9 cellular contexts compared by ENCODE assay signal in genomic region chr17:740240-741055, GRCh38. TPM values are rescaled to one million over a fixed set of nuclear protein-coding genes. Genes with fewer than 3 reads are reported as not detected.
DNase-seq lines count a peak whose midpoint lies in the region; ATAC-seq and TF ChIP-seq lines count a peak whose summit lies in the region.
"Had no signal": no experiment of that assay in that cellular context is flagged by ENCODE, and none has a peak within 500 bp of the region (broad histone marks: within the 10 kb centered on the region; RNA-seq: fewer than 3 reads in every experiment).

No MANE protein-coding gene starts in this region.

- H3K4me2 ChIP-seq in GM23338: no peak overlapping the region

- no TSS peak for BruUV-seq in MCF 10A (replicated peaks; lab: Mats Ljungman, UMichigan)

- H3K27ac Mint-ChIP-seq in T-helper 17 cell: peak overlapping the region; percentile 90
- H3K27ac Mint-ChIP-seq in naive B cell: peak overlapping the region; percentile 90 to 96 (median 92)
- H3K27ac Mint-ChIP-seq in GM23338: no peak overlapping the region
- H3K27ac Mint-ChIP-seq in MCF 10A (ENCODE audit: low read depth, unreplicated experiment): no peak overlapping the region

- intact Hi-C loops in MCF 10A (cut with micrococcal nuclease): no loop called here

- peaks cover 10% of the 10 kb centered on the region for H4K20me1 ChIP-seq in GM23338 (replicated peaks; ENCODE audit: insufficient read depth)

- POLR2A ChIA-PET in MCF 10A (lab: Yijun Ruan, JAX): interaction anchor here (1.1 to 3.0 kb wide), 2 partner anchors 10 to 12 kb away, joined by 3 to 6 read pairs; no protein-coding TSS in a partner anchor

- H3F3A ChIP-seq in GM23338 (replicated peaks; ENCODE audit: low read depth): 0 out of 2 replicates have a peak, but pooled peaks cover 22% of the 10 kb centered on the region

- H3K9me2 ChIP-seq in GM23338 (ENCODE audit: insufficient read depth): no peaks in the 10 kb centered on the region

- H3K4me1 ChIP-seq in GM23338 (ENCODE audit: insufficient read depth): no peaks in the 10 kb centered on the region
- H3K4me1 ChIP-seq: body of pancreas had no signal

- H2AFZ ChIP-seq in GM23338: no peak overlapping the region

- ATAC-seq in GM19023 (IDR thresholded peaks at IDR 0.05; ENCODE audit: unreplicated experiment): peak; percentile 76
- ATAC-seq in HG02943 (IDR thresholded peaks at IDR 0.05; ENCODE audit: low read depth, unreplicated experiment): peak; percentile 61
- peak; percentile 83 for ATAC-seq in T-helper 17 cell
- peak; percentile 93 to 95 for ATAC-seq in naive B cell (ENCODE audit: low read depth in 2 of 2)
- no peak for ATAC-seq in GM23338
- ATAC-seq: body of pancreas had no signal

- peaks cover 8% of the 10 kb centered on the region for H3K4me1 Mint-ChIP-seq in T-helper 17 cell
- peaks cover 12 to 23% (median 14%) of the 10 kb centered on the region in 3 donors for H3K4me1 Mint-ChIP-seq in naive B cell
- no peaks in the 10 kb centered on the region for H3K4me1 Mint-ChIP-seq in GM23338
- no peaks in the 10 kb centered on the region for H3K4me1 Mint-ChIP-seq in MCF 10A (ENCODE audit: insufficient read depth, unreplicated experiment)

- H3K4me3 Mint-ChIP-seq in T-helper 17 cell: peak overlapping the region; percentile 33
- peak overlapping the region; percentile 30 to 76 (median 62) for H3K4me3 Mint-ChIP-seq in naive B cell
- no peak overlapping the region for H3K4me3 Mint-ChIP-seq in GM23338
- no peak overlapping the region for H3K4me3 Mint-ChIP-seq in MCF 10A (ENCODE audit: unreplicated experiment)

- H3K27ac ChIP-seq in GM23338 (ENCODE audit: low read depth): no peak overlapping the region
- H3K27ac ChIP-seq: body of pancreas had no signal

- H3K4me3 ChIP-seq in GM23338: no peak overlapping the region
- H3K4me3 ChIP-seq: body of pancreas had no signal

- peaks cover 7% of the 10 kb centered on the region for H3K79me2 ChIP-seq in GM23338 (replicated peaks; ENCODE audit: insufficient read depth)

- H3K27me3 Mint-ChIP-seq in T-helper 17 cell (no peaks in the 10 kb centered on the region), naive B cell (no peaks in the 10 kb centered on the region), GM23338 (ENCODE audit: insufficient read depth, low read depth, poor library complexity) (peaks cover 4% of the 10 kb centered on the region), MCF 10A (ENCODE audit: insufficient read depth, unreplicated experiment) (no peaks in the 10 kb centered on the region)

- no peak for DNase-seq in T-helper 17 cell
- DNase-seq in naive B cell: peak; percentile 84
- no peak for DNase-seq in GM23338 (ENCODE audit: low spot score)
- DNase-seq in MCF 10A (ENCODE audit: unreplicated experiment): no peak
- no peak for DNase-seq in activated CD4-positive, CD25-positive, alpha-beta regulatory T cell treated with anti-CD3 and anti-CD28 coated beads, Interleukin-2, amount 50 U/mL, for 72 hours
- DNase-seq in H4 (ENCODE audit: low spot score): no peak

- no peak for TF ChIP-seq CTCF in GM23338 (conservative IDR thresholded peaks at IDR 0.05; ENCODE audit: low read depth in 2 of 2)
- TF ChIP-seq CTCF in MCF 10A (IDR thresholded peaks at IDR 0.05; ENCODE audit: unreplicated experiment): no peak

- H3K9me3 ChIP-seq in T-helper 17 cell (ENCODE audit: control insufficient read depth, low read length, poor library complexity, severe bottlenecking): no peaks in the 10 kb centered on the region
- H3K9me3 ChIP-seq: body of pancreas had no signal

- CTCF ChIA-PET in MCF 10A (lab: Yijun Ruan, JAX): no interaction called here

- H3K27me3 ChIP-seq in GM23338 (ENCODE audit: insufficient read depth): no peaks in the 10 kb centered on the region
- H3K27me3 ChIP-seq: body of pancreas had no signal

- no peaks in the 10 kb centered on the region for H3K9me3 Mint-ChIP-seq in naive B cell
- H3K9me3 Mint-ChIP-seq in GM23338: no peaks in the 10 kb centered on the region; the same call in 2 of the 3 replicates
- H3K9me3 Mint-ChIP-seq in MCF 10A (ENCODE audit: unreplicated experiment): no peaks in the 10 kb centered on the region

- H3K36me3 ChIP-seq in GM23338 (ENCODE audit: insufficient read depth): peaks cover 26% of the 10 kb centered on the region

- H3K36me3 Mint-ChIP-seq in T-helper 17 cell (ENCODE audit: low read depth) (no peaks in the 10 kb centered on the region), naive B cell (no peaks in the 10 kb centered on the region), GM23338 (ENCODE audit: low read depth) (peaks cover 87% of the 10 kb centered on the region), MCF 10A (ENCODE audit: insufficient read depth, unreplicated experiment) (peaks cover 73% of the 10 kb centered on the region)

TF ChIP-seq in GM23338, 12 proteins besides CTCF, POLR2A, EP300 and RAD21 (continues in another document):
- TF ChIP-seq ZNF114 (CRISPR knock-in tag; IDR thresholded peaks at IDR 0.05): no peak
- no peak for TF ChIP-seq CREB1 (CRISPR knock-in tag; IDR thresholded peaks at IDR 0.05; ENCODE audit: low read depth)

RNA-seq across cellular contexts. Expression of gene TLCD3A, which starts 8.1 kb away (rescaled TPM):
- total RNA-seq in T-helper 17 cell (1 to 10 TPM in 1 of 2 donors, under 1 TPM in 1; 0.85 to 1.8 TPM), MCF 10A (2022) (28.4 and 31.6 TPM in 2 replicates)
- polyA plus RNA-seq in naive B cell (ENCODE audit: low read depth in 6 of 6) (under 1 TPM in 4 of 6 donors, not detected in 2; 0.10 to 0.64 (median 0.38) TPM), GM23338 (2016; fragmentation: Nextera tagmentation; extraction: Ambion mirVana) (10.3 and 11.4 TPM in 2 replicates)
- 14.5 and 21.1 TPM in 2 replicates for total RNA-seq in GM23338 (2014; rRNA removed; shearing (Covaris generic))
- 42.5 and 51.4 TPM in 2 replicates for total RNA-seq in H4 (2014; rRNA removed; shearing (Covaris generic))

RNA-seq across cellular contexts. Expression of gene GEMIN4, which starts 11.6 kb away (rescaled TPM):
- total RNA-seq in T-helper 17 cell: 10 to 100 TPM; 11.5 to 13.4 TPM
- 10 to 100 TPM; 22.8 to 37.8 (median 26.2) TPM for polyA plus RNA-seq in naive B cell (ENCODE audit: low read depth in 6 of 6)
- total RNA-seq in GM23338 (2014; rRNA removed; shearing (Covaris generic)): 42.4 and 45.0 TPM in 2 replicates
- 14.1 and 14.5 TPM in 2 replicates for polyA plus RNA-seq in GM23338 (2016; fragmentation: Nextera tagmentation; extraction: Ambion mirVana)
- total RNA-seq in MCF 10A (2022): 19.5 and 24.1 TPM in 2 replicates
- total RNA-seq in H4 (2014; rRNA removed; shearing (Covaris generic)): 10.8 and 17.5 TPM in 2 replicates

RNA-seq across cellular contexts. Expression of gene VPS53, which starts 25.8 kb away (rescaled TPM):
- 10 to 100 TPM; 57.8 to 80.7 TPM for total RNA-seq in T-helper 17 cell
- 10 to 100 TPM in 3 of 6 donors, 1 to 10 TPM in 3; 5.4 to 16.9 (median 10.4) TPM for polyA plus RNA-seq in naive B cell (ENCODE audit: low read depth in 6 of 6)
- 21.1 and 26.0 TPM in 2 replicates for total RNA-seq in GM23338 (2014; rRNA removed; shearing (Covaris generic))
- polyA plus RNA-seq in GM23338 (2016; fragmentation: Nextera tagmentation; extraction: Ambion mirVana): 10.0 and 11.6 TPM in 2 replicates
- 43.5 and 55.0 TPM in 2 replicates for total RNA-seq in MCF 10A (2022)
- total RNA-seq in H4 (2014; rRNA removed; shearing (Covaris generic)): 5.7 and 8.9 TPM in 2 replicates

RNA-seq across cellular contexts. Expression of gene GLOD4, which starts 41.6 kb away (rescaled TPM):
- 10 to 100 TPM; 60.6 to 64.8 TPM for total RNA-seq in T-helper 17 cell
- polyA plus RNA-seq in naive B cell (ENCODE audit: low read depth in 6 of 6): 10 to 100 TPM; 68.9 to 83.9 (median 81.3) TPM
- 69.7 and 122 TPM in 2 replicates for total RNA-seq in GM23338 (2014; rRNA removed; shearing (Covaris generic))
- 118 and 120 TPM in 2 replicates for polyA plus RNA-seq in GM23338 (2016; fragmentation: Nextera tagmentation; extraction: Ambion mirVana)
- 59.0 and 62.6 TPM in 2 replicates for total RNA-seq in MCF 10A (2022)
- 145 and 156 TPM in 2 replicates for total RNA-seq in H4 (2014; rRNA removed; shearing (Covaris generic))

RNA-seq across cellular contexts. Expression of gene MRM3, which starts 41.7 kb away (rescaled TPM):
- total RNA-seq in T-helper 17 cell (10 to 100 TPM; 28.1 to 29.6 TPM), MCF 10A (2022) (19.4 and 25.1 TPM in 2 replicates)
- polyA plus RNA-seq in naive B cell (ENCODE audit: low read depth in 6 of 6) (10 to 100 TPM; 25.2 to 61.9 (median 33.0) TPM), GM23338 (2016; fragmentation: Nextera tagmentation; extraction: Ambion mirVana) (17.0 and 17.7 TPM in 2 replicates)
- 23.4 and 41.3 TPM in 2 replicates for total RNA-seq in GM23338 (2014; rRNA removed; shearing (Covaris generic))
- total RNA-seq in H4 (2014; rRNA removed; shearing (Covaris generic)): 28.1 and 33.4 TPM in 2 replicates

Comparison
In these comparisons a context has a peak if more than half of its experiments do, and no peak if none do; other contexts are left out.
1. H3K27ac Mint-ChIP-seq: peak in T-helper 17 cell (single experiment) and naive B cell (6 of 6); none in GM23338 (single experiment) and MCF 10A (single experiment).
2. H3K4me3 Mint-ChIP-seq: peak in T-helper 17 cell (single experiment) and naive B cell (8 of 8); none in GM23338 (single experiment) and MCF 10A (single experiment).